ENCODE assay signal across 12 cellular contexts in the genomic region with DNA sequence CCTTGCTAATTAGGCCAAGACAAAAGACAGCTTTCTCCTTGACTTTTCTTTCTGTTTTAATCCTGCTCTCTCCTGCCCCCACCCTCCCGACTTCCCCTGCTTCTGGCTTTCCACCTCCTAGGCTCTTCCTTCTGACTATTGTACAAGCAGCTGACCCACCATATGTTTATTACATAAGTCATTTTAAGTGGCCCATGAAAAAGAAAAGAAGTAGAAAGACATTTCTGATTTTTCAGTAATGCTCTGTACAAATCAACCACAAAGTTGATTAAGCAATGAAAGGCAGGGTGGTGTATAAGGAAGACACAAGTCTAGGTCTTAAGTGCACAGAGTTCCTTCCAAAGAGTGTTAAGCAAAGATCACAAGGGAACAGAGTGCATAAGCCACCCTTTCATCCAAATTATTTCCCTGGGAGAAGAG. TPM values are rescaled to one million over a fixed set of nuclear protein-coding genes. Genes with fewer than 3 reads are reported as not detected.
DNase-seq lines count a peak whose midpoint lies in the region; ATAC-seq, FAIRE-seq and TF ChIP-seq lines count a peak whose summit lies in the region.
"Had no signal": no experiment of that assay in that cellular context is flagged by ENCODE, and none has a peak within 500 bp of the region (broad histone marks: within the 10 kb centered on the region; RNA-seq: fewer than 3 reads in every experiment).

No MANE protein-coding gene starts in this region.

- RAD21 ChIA-PET in GM12878 (lab: Charles Lee; ENCODE audit: unreplicated experiment), result interaction anchor here (2.1 kb wide), 1 partner anchor 8 kb away, joined by 8 read pairs; no protein-coding TSS in a partner anchor

- TF ChIP-seq CTCF in DOHH2 (IDR thresholded peaks at IDR 0.05; ENCODE audit: low read depth, low read length, poor library complexity, severe bottlenecking) (no peak), GM12878 (IDR thresholded peaks at IDR 0.05 in 2 of 3, conservative IDR thresholded peaks at IDR 0.05 in 1 of 3; ENCODE audit: control insufficient read depth in 2 of 3, extremely low read depth in 1 of 3, insufficient read depth in 1 of 3, low read depth in 3 of 3, low read length in 3 of 3) (no peak), natural killer cell (IDR thresholded peaks at IDR 0.05) (no peak)

- H3K36me3 ChIP-seq in DOHH2 (ENCODE audit: control insufficient read depth, low read length) (no peaks in the 10 kb centered on the region), GM12878 (ENCODE audit: control insufficient read depth in 2 of 2, insufficient read depth in 2 of 2, low read length in 1 of 2) (no peaks in the 10 kb centered on the region; a peak in 1 of 4 replicates)
- H3K36me3 ChIP-seq: breast epithelium had no signal

- H3K4me3 ChIP-seq in DOHH2 (ENCODE audit: low read length) (peak overlapping the region; percentile 52), GM12878 (no peak overlapping the region)
- H3K4me3 ChIP-seq: breast epithelium had no signal

- peak overlapping the region; percentile 5 to 74 for H3K27ac Mint-ChIP-seq in natural killer cell

- WGBS in GM12878 (ENCODE audit: insufficient coverage, insufficient replicate concordance, low lambda C conversion rate, missing lambda C conversion rate), result 0% methylated on average over 1 of the region's 1 CpG

- H3K9me3 Mint-ChIP-seq in natural killer cell, result no peaks in the 10 kb centered on the region

- no peaks in the 10 kb centered on the region for H3F3A ChIP-seq in DOHH2 (ENCODE audit: control insufficient read depth, insufficient read depth)

- no TSS peak for BruUV-seq in GM12878 (replicated peaks; lab: Mats Ljungman, UMichigan)

- H4K20me1 ChIP-seq in DOHH2 (ENCODE audit: control insufficient read depth, insufficient read depth, low read depth, low read length), result no peaks in the 10 kb centered on the region
- H4K20me1 ChIP-seq in GM12878 (ENCODE audit: control insufficient read depth, insufficient read depth), result no peaks in the 10 kb centered on the region

- intact Hi-C loops in GM12878 (cut with micrococcal nuclease; ENCODE audit: unreplicated experiment) (no loop called here), natural killer cell (cut with micrococcal nuclease) (no loop called here)

- peak; percentile 94 for DNase-seq in MV-4-11 (lab: John Stamatoyannopoulos, UW)
- DNase-seq in GM12878 (ENCODE audit: low read depth, low spot score), result no peak
- DNase-seq in natural killer cell, result no peak
- DNase-seq in HCEC 1CT, result no peak
- DNase-seq in T-helper 9 cell, result no peak
- no peak for DNase-seq in NCI-H2081 (lab: John Stamatoyannopoulos, UW)
- DNase-seq: NCI-H1105 treated with DMSO at 0.1 percent for 48 hours, posterior cingulate gyrus had no signal

- H3K4me3 Mint-ChIP-seq in natural killer cell, result peak overlapping the region; percentile 37

- peaks cover 3 to 5% of the 10 kb centered on the region in 2 donors for H3K27me3 Mint-ChIP-seq in natural killer cell (ENCODE audit: low read depth in 2 of 2)

- H3K9me3 ChIP-seq in DOHH2 (ENCODE audit: control insufficient read depth, insufficient read depth, low read length), result no peaks in the 10 kb centered on the region
- H3K9me3 ChIP-seq in GM12878 (replicated peaks; ENCODE audit: control insufficient read depth, insufficient read depth, low read length), result no peaks in the 10 kb centered on the region; the same call in 2 of the 3 replicates
- H3K9me3 ChIP-seq: breast epithelium had no signal

- no peaks in the 10 kb centered on the region for H3K36me3 Mint-ChIP-seq in natural killer cell

- no peak for TF ChIP-seq EP300 in GM12878 (IDR thresholded peaks at IDR 0.05; ENCODE audit: borderline replicate concordance in 1 of 2, control insufficient read depth in 1 of 2, low read depth in 2 of 2, low read length in 2 of 2)

- H3K27me3 ChIP-seq in DOHH2 (ENCODE audit: control insufficient read depth, low read length), result no peaks in the 10 kb centered on the region
- no peaks in the 10 kb centered on the region for H3K27me3 ChIP-seq in GM12878 (replicated peaks in 1 of 2; ENCODE audit: control insufficient read depth in 2 of 2, insufficient read depth in 2 of 2, low read length in 1 of 2)
- H3K27me3 ChIP-seq: breast epithelium had no signal

- CTCF ChIA-PET in GM12878 (lab: Yijun Ruan, JAX), result interaction anchor here (1.0 kb wide), 1 partner anchor 8 kb away, joined by 5 read pairs; no protein-coding TSS in a partner anchor

- TF ChIP-seq RAD21 in GM12878 (IDR thresholded peaks at IDR 0.05; ENCODE audit: insufficient read depth, low read depth, low read length), result no peak

- ATAC-seq in GM12878 (peak; percentile 40), natural killer cell (peak in 1 of 3 donors; percentile 20)

- TF ChIP-seq POLR2A in GM12878 (IDR thresholded peaks at IDR 0.05; ENCODE audit: low read depth, low read length), result no peak

- FAIRE-seq in GM12878 (lab: Jason Lieb, UNC), result no peak

- SMC1A ChIA-PET in GM12878 (lab: Charles Lee; ENCODE audit: uncharacterized antibody, unreplicated experiment), result interaction anchor here (1.5 kb wide), 1 partner anchor 20 kb away, joined by 6 read pairs; no protein-coding TSS in a partner anchor

- H3K4me1 Mint-ChIP-seq in natural killer cell, result peaks cover 18 to 26% of the 10 kb centered on the region in 2 donors

- H3K79me2 ChIP-seq in DOHH2 (ENCODE audit: control insufficient read depth, low read length) (no peaks in the 10 kb centered on the region), GM12878 (ENCODE audit: control insufficient read depth, insufficient read depth, low read length) (no peaks in the 10 kb centered on the region)

- no peaks in the 10 kb centered on the region for H3K9me2 ChIP-seq in DOHH2 (replicated peaks; ENCODE audit: control insufficient read depth, low read length)

- in situ Hi-C loops in GM12878 (cut with MboI), result no loop called here

- no peak overlapping the region for H3K9ac ChIP-seq in GM12878 (ENCODE audit: control insufficient read depth, insufficient read depth, low read length)

- H3K4me2 ChIP-seq in DOHH2 (ENCODE audit: low read length) (peak overlapping the region; percentile 58), GM12878 (ENCODE audit: control insufficient read depth, insufficient read depth) (peak overlapping the region; percentile 19; the same call in 1 of the 2 replicates)

- peak overlapping the region; percentile 43 for H2AFZ ChIP-seq in GM12878 (ENCODE audit: control insufficient read depth, low read depth, low read length)

- POLR2A ChIA-PET in GM12878 (lab: Charles Lee), result interaction anchor here (0.7 kb wide), 1 partner anchor 8 kb away, joined by 3 read pairs; no protein-coding TSS in a partner anchor

- H3K27ac ChIP-seq in DOHH2 (ENCODE audit: low read depth, low read length) (peak overlapping the region; percentile 51), GM12878 (ENCODE audit: control insufficient read depth, insufficient read depth) (no peak overlapping the region)
- H3K27ac ChIP-seq: breast epithelium, RWPE1 had no signal

- H3K4me1 ChIP-seq in DOHH2 (ENCODE audit: control insufficient read depth, low read length) (peaks cover 17% of the 10 kb centered on the region), GM12878 (ENCODE audit: control insufficient read depth, insufficient read depth, low read length) (peaks cover 6% of the 10 kb centered on the region; the same call in 1 of the 2 replicates)
- H3K4me1 ChIP-seq: breast epithelium had no signal

RNA-seq across cellular contexts. Expression of a gene that starts 18.2 kb away (rescaled TPM):
- total RNA-seq in GM12878 (2013; cell fraction: nucleolus; rRNA removed), result 12.6 TPM in 2 replicates
- 2.9 and 5.0 TPM in 2 replicates for total RNA-seq in GM12878 (2014; rRNA removed)
- total RNA-seq in GM12878 (2014; rRNA removed; fragmentation: Illumina TruSeq; extraction: Trizol), result 3.4 and 4.7 TPM in 2 replicates
- total RNA-seq in GM12878 (2021), result 2.4 and 3.7 TPM in 2 replicates
- 0.88 TPM for polyA plus RNA-seq in GM12878 (2011; ENCODE audit: low read depth)
- 0.50 and 0.60 TPM in 2 replicates for polyA plus RNA-seq in GM12878 (2011; rRNA removed)
- polyA plus RNA-seq in GM12878 (2011; cell fraction: cytosol; rRNA removed), result 0.25 and 0.27 TPM in 2 replicates
- polyA plus RNA-seq in GM12878 (2011; cell fraction: nucleus; rRNA removed), result 1.2 and 1.5 TPM in 2 replicates
- polyA plus RNA-seq in GM12878 (2012), result 0.62 and 1.2 TPM in 2 replicates
- 4.8 and 6.1 TPM in 2 replicates for polyA plus RNA-seq in GM12878 (2014; fragmentation: Illumina TruSeq; extraction: Trizol)
- 1 to 10 TPM; 2.9 to 3.5 TPM for polyA plus RNA-seq in GM12878 (2014; fragmentation: Nextera tagmentation; extraction: Ambion mirVana)
- 2.1 and 4.0 TPM in 2 replicates for polyA plus RNA-seq in GM12878 (2014; rRNA removed)
- polyA plus RNA-seq in GM12878 (2016; fragmentation: Nextera tagmentation; extraction: Ambion mirVana), result 1 to 10 TPM; 7.7 to 8.1 TPM
- polyA minus RNA-seq in GM12878 (2011; rRNA and poly(A)+ RNA removed), result 0.31 and 0.66 TPM in 2 replicates
- not detected in 2 replicates for polyA minus RNA-seq in GM12878 (2011; cell fraction: cytosol; rRNA and poly(A)+ RNA removed)
- polyA minus RNA-seq in GM12878 (2011; cell fraction: nucleus; rRNA and poly(A)+ RNA removed), result 0.57 and 0.85 TPM in 2 replicates
- total RNA-seq in natural killer cell, result 10 to 100 TPM in 2 of 3 donors, 1 to 10 TPM in 1; 7.1 to 27.8 (median 12.8) TPM
- total RNA-seq: fibroblast of lung had no signal
- polyA plus RNA-seq: fibroblast of lung had no signal

RNA-seq across cellular contexts. Expression of a gene that starts 30.2 kb away (rescaled TPM):
- not detected in 2 replicates for total RNA-seq in GM12878 (2013; cell fraction: nucleolus; rRNA removed)
- total RNA-seq in GM12878 (2014; rRNA removed), result 0.05 TPM in 1 of 2 replicates, not detected in the other
- not detected in 2 replicates for total RNA-seq in GM12878 (2014; rRNA removed; fragmentation: Illumina TruSeq; extraction: Trizol)
- not detected in 2 replicates for total RNA-seq in GM12878 (2021)
- not detected for polyA plus RNA-seq in GM12878 (2011; ENCODE audit: low read depth)
- 0.01 TPM in 1 of 2 replicates, not detected in the other for polyA plus RNA-seq in GM12878 (2011; rRNA removed)
- not detected in 2 replicates for polyA plus RNA-seq in GM12878 (2011; cell fraction: cytosol; rRNA removed)
- not detected in 2 replicates for polyA plus RNA-seq in GM12878 (2011; cell fraction: nucleus; rRNA removed)
- not detected in 2 replicates for polyA plus RNA-seq in GM12878 (2012)
- not detected in 2 replicates for polyA plus RNA-seq in GM12878 (2014; fragmentation: Illumina TruSeq; extraction: Trizol)
- not detected for polyA plus RNA-seq in GM12878 (2014; fragmentation: Nextera tagmentation; extraction: Ambion mirVana)
- not detected in 2 replicates for polyA plus RNA-seq in GM12878 (2014; rRNA removed)
- polyA plus RNA-seq in GM12878 (2016; fragmentation: Nextera tagmentation; extraction: Ambion mirVana), result not detected
- not detected in 2 replicates for polyA minus RNA-seq in GM12878 (2011; rRNA and poly(A)+ RNA removed)
- polyA minus RNA-seq in GM12878 (2011; cell fraction: cytosol; rRNA and poly(A)+ RNA removed), result not detected in 2 replicates
- polyA minus RNA-seq in GM12878 (2011; cell fraction: nucleus; rRNA and poly(A)+ RNA removed), result not detected in 2 replicates
- not detected for total RNA-seq in natural killer cell

RNA-seq across cellular contexts. Expression of a gene that starts 45.5 kb away (rescaled TPM):
- total RNA-seq in GM12878 (2013; cell fraction: nucleolus; rRNA removed), result 5.2 and 5.4 TPM in 2 replicates
- total RNA-seq in GM12878 (2014; rRNA removed), result 7.3 and 9.8 TPM in 2 replicates
- 6.6 TPM in 2 replicates for total RNA-seq in GM12878 (2014; rRNA removed; fragmentation: Illumina TruSeq; extraction: Trizol)
- 5.6 and 6.4 TPM in 2 replicates for total RNA-seq in GM12878 (2021)
- polyA plus RNA-seq in GM12878 (2011; ENCODE audit: low read depth), result 1.7 TPM
- polyA plus RNA-seq in GM12878 (2011; rRNA removed), result 5.5 and 8.5 TPM in 2 replicates
- polyA plus RNA-seq in GM12878 (2011; cell fraction: cytosol; rRNA removed), result 3.0 TPM in 2 replicates
- 1.9 and 2.6 TPM in 2 replicates for polyA plus RNA-seq in GM12878 (2011; cell fraction: nucleus; rRNA removed)
- polyA plus RNA-seq in GM12878 (2012), result 2.2 and 2.4 TPM in 2 replicates
- 6.0 and 8.0 TPM in 2 replicates for polyA plus RNA-seq in GM12878 (2014; fragmentation: Illumina TruSeq; extraction: Trizol)
- 1 to 10 TPM; 2.1 to 7.5 TPM for polyA plus RNA-seq in GM12878 (2014; fragmentation: Nextera tagmentation; extraction: Ambion mirVana)
- polyA plus RNA-seq in GM12878 (2014; rRNA removed), result 4.6 and 7.0 TPM in 2 replicates
- polyA plus RNA-seq in GM12878 (2016; fragmentation: Nextera tagmentation; extraction: Ambion mirVana), result 1 to 10 TPM; 4.0 to 4.7 TPM
- 6.7 and 8.9 TPM in 2 replicates for polyA minus RNA-seq in GM12878 (2011; rRNA and poly(A)+ RNA removed)
- 1.6 and 2.2 TPM in 2 replicates for polyA minus RNA-seq in GM12878 (2011; cell fraction: cytosol; rRNA and poly(A)+ RNA removed)
- polyA minus RNA-seq in GM12878 (2011; cell fraction: nucleus; rRNA and poly(A)+ RNA removed), result 0.73 and 0.86 TPM in 2 replicates
- 1 to 10 TPM; 6.3 to 7.5 (median 6.7) TPM for total RNA-seq in natural killer cell

RNA-seq across cellular contexts. Expression of a gene that starts 54.0 kb away (rescaled TPM):
- 0.10 and 0.32 TPM in 2 replicates for total RNA-seq in GM12878 (2013; cell fraction: nucleolus; rRNA removed)
- total RNA-seq in GM12878 (2014; rRNA removed), result not detected in 2 replicates
- not detected in 2 replicates for total RNA-seq in GM12878 (2014; rRNA removed; fragmentation: Illumina TruSeq; extraction: Trizol)
- total RNA-seq in GM12878 (2021), result 0.08 TPM in 1 of 2 replicates, not detected in the other
- polyA plus RNA-seq in GM12878 (2011; ENCODE audit: low read depth), result not detected
- polyA plus RNA-seq in GM12878 (2011; rRNA removed), result 0.49 and 0.55 TPM in 2 replicates
- polyA plus RNA-seq in GM12878 (2011; cell fraction: cytosol; rRNA removed), result 0.23 and 0.30 TPM in 2 replicates
- 0.47 and 1.3 TPM in 2 replicates for polyA plus RNA-seq in GM12878 (2011; cell fraction: nucleus; rRNA removed)
- polyA plus RNA-seq in GM12878 (2012), result 0.03 TPM in 1 of 2 replicates, not detected in the other
- polyA plus RNA-seq in GM12878 (2014; fragmentation: Illumina TruSeq; extraction: Trizol), result 0.01 TPM in 1 of 2 replicates, not detected in the other
- polyA plus RNA-seq in GM12878 (2014; fragmentation: Nextera tagmentation; extraction: Ambion mirVana), result under 1 TPM in 1 of 2 experiments, not detected in 1; 0.04 TPM
- 0.03 TPM in 1 of 2 replicates, not detected in the other for polyA plus RNA-seq in GM12878 (2014; rRNA removed)
- under 1 TPM; 0.04 to 0.12 TPM for polyA plus RNA-seq in GM12878 (2016; fragmentation: Nextera tagmentation; extraction: Ambion mirVana)
- polyA minus RNA-seq in GM12878 (2011; rRNA and poly(A)+ RNA removed), result 0.51 and 0.77 TPM in 2 replicates
- not detected in 2 replicates for polyA minus RNA-seq in GM12878 (2011; cell fraction: cytosol; rRNA and poly(A)+ RNA removed)
- polyA minus RNA-seq in GM12878 (2011; cell fraction: nucleus; rRNA and poly(A)+ RNA removed), result 0.12 and 0.19 TPM in 2 replicates
- under 1 TPM in 1 of 3 donors, not detected in 2; 0.33 TPM for total RNA-seq in natural killer cell

RNA-seq across cellular contexts. Expression of a gene that starts 57.5 kb away (rescaled TPM):
- 1.6 and 1.8 TPM in 2 replicates for total RNA-seq in GM12878 (2013; cell fraction: nucleolus; rRNA removed)
- total RNA-seq in GM12878 (2014; rRNA removed) (3.3 and 4.0 TPM in 2 replicates), GM12878 (2014; rRNA removed; fragmentation: Illumina TruSeq; extraction: Trizol) (3.0 and 3.1 TPM in 2 replicates), GM12878 (2021) (3.2 and 4.4 TPM in 2 replicates), natural killer cell (under 1 TPM in 2 of 3 donors, not detected in 1; 0.49 to 0.58 TPM)
- polyA plus RNA-seq in GM12878 (2011; ENCODE audit: low read depth), result not detected
- polyA plus RNA-seq in GM12878 (2011; rRNA removed) (0.76 and 0.81 TPM in 2 replicates), GM12878 (2014; fragmentation: Illumina TruSeq; extraction: Trizol) (4.8 and 5.2 TPM in 2 replicates), GM12878 (2014; fragmentation: Nextera tagmentation; extraction: Ambion mirVana) (1 to 10 TPM; 4.2 to 4.5 TPM), GM12878 (2014; rRNA removed) (2.5 and 2.6 TPM in 2 replicates), GM12878 (2016; fragmentation: Nextera tagmentation; extraction: Ambion mirVana) (1 to 10 TPM in 1 of 2 experiments, under 1 TPM in 1; 0.88 to 1.6 TPM)
- 0.37 and 0.45 TPM in 2 replicates for polyA plus RNA-seq in GM12878 (2011; cell fraction: cytosol; rRNA removed)
- polyA plus RNA-seq in GM12878 (2011; cell fraction: nucleus; rRNA removed), result 0.89 and 1.5 TPM in 2 replicates
- 0.15 and 0.17 TPM in 2 replicates for polyA plus RNA-seq in GM12878 (2012)
- polyA minus RNA-seq in GM12878 (2011; rRNA and poly(A)+ RNA removed), result 0.21 and 0.44 TPM in 2 replicates
- polyA minus RNA-seq in GM12878 (2011; cell fraction: cytosol; rRNA and poly(A)+ RNA removed), result not detected in 2 replicates
- 0.12 TPM in 1 of 2 replicates, not detected in the other for polyA minus RNA-seq in GM12878 (2011; cell fraction: nucleus; rRNA and poly(A)+ RNA removed)
- total RNA-seq: fibroblast of lung had no signal
- polyA plus RNA-seq: fibroblast of lung had no signal
